In the genomic region with DNA sequence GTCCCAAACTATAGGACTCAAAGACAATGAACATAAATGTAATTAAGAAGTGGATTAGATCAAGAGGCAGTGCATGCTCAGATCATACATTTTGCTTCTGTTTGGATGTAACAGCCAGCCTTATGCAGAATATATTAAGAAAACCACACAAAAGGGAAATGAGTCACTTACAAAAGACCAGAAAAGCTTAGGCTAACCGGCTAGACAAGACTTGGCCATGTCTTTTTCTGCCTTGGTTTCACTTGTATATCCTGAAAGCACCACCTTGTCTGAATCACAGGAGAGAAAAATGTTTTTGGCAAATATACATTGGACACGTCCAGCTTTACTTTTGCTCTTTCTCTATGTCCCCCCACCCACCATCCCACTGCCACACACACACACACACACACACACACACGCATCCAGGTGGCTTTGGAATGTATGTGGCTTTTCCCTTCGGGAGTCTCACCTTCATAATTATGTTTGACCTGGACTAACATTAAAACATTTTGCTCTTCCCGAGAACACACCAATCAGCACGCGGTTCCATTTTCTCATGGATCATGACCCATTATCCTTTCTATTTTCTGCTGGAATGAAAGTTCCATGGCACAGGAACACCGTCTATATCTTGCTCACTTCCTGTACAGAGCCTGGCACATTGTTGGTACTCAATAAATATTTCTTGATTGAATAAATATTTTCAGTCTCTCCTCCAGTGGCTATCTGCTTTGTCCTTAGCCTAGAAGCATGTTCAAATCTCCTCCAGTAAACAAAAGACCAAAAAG, we compare ENCODE assay signal across 1 cellular context.
A peak's percentile ranks its signal among the peaks of the same experiment; 100 is the strongest.
TF ChIP-seq lines count a peak whose summit lies in the region.

No MANE protein-coding gene starts in this region.

TF ChIP-seq in HCT116, 20 proteins besides CTCF, POLR2A, EP300 and RAD21 (continued from another document):
- TF ChIP-seq EZH2phosphoT487 (IDR thresholded peaks at IDR 0.05; ENCODE audit: borderline replicate concordance): no peak
- TF ChIP-seq YY1 (IDR thresholded peaks at IDR 0.05; ENCODE audit: extremely low read depth, insufficient replicate concordance, low read depth, low read length): no peak
- TF ChIP-seq ATF3 (IDR thresholded peaks at IDR 0.05): no peak
- TF ChIP-seq EZH2 (IDR thresholded peaks at IDR 0.05): no peak
- TF ChIP-seq ZFX (IDR thresholded peaks at IDR 0.05): no peak
- TF ChIP-seq ZNF274 (IDR thresholded peaks at IDR 0.05; ENCODE audit: low read depth, low read length): no peak
- TF ChIP-seq ELF1 (IDR thresholded peaks at IDR 0.05; ENCODE audit: borderline replicate concordance, low read depth): no peak
- TF ChIP-seq CBX3 (IDR thresholded peaks at IDR 0.05; ENCODE audit: low read depth): no peak
- peak; percentile 15; the same call in 1 of the 2 replicates for TF ChIP-seq SP1 (IDR thresholded peaks at IDR 0.05; ENCODE audit: low read depth)
